ENCODE assay signal across 26 cellular contexts in genomic region chr5:34013547-34013946, GRCh38. TPM values are rescaled to one million over a fixed set of nuclear protein-coding genes. Genes with fewer than 3 reads are reported as not detected.
"Had no signal": no experiment of that assay in that cellular context is flagged by ENCODE, and none has a peak within 500 bp of the region (broad histone marks: within the 10 kb centered on the region; RNA-seq: fewer than 3 reads in every experiment).

No MANE protein-coding gene starts in this region.

- H3K4me3 ChIP-seq: adrenal gland, body of pancreas, cardiac muscle cell, colonic mucosa had no signal

- DNase-seq: activated CD4-positive, alpha-beta T cell treated with anti-CD3 and anti-CD28 coated beads for 36 hours; activated CD4-positive, alpha-beta T cell treated with anti-CD3 and anti-CD28 coated beads, Interleukin-2, amount 10 ng/mL, durations not matched to agents 7 days and 5 days; activated CD4-positive, alpha-beta T cell treated with anti-CD3 and anti-CD28 coated beads, Interleukin-2, amount 50 U/mL, for 48 hours; activated CD4-positive, CD25-positive, alpha-beta regulatory T cell; activated CD4-positive, CD25-positive, alpha-beta regulatory T cell treated with anti-CD3 and anti-CD28 coated beads, Interleukin-2, amount 50 U/mL, for 72 hours; activated CD8-positive, alpha-beta memory T cell treated with anti-CD3 and anti-CD28 coated beads for 24 hours; activated CD8-positive, alpha-beta T cell treated with anti-CD3 and anti-CD28 coated beads for 36 hours; activated effector memory CD4-positive, alpha-beta T cell treated with Interleukin-2 at 50 U/mL for 16 hours; activated gamma-delta T cell treated with Interleukin-2 at 50 U/mL for 16 hours; activated naive CD4-positive, alpha-beta T cell treated with Interleukin-2 at 50 U/mL for 16 hours; activated naive CD8-positive, alpha-beta T cell treated with anti-CD3 and anti-CD28 coated beads for 36 hours; activated naive CD8-positive, alpha-beta T cell treated with anti-CD3 and anti-CD28 coated beads, Interleukin-2, amount 50 U/mL, for 24 hours; activated T-cell treated with anti-CD3 and anti-CD28 coated beads, Interleukin-2, amount 50 U/mL, for 4 hours; central memory CD4-positive, alpha-beta T cell; cerebellar nuclear complex; colonic mucosa; effector CD8-positive, alpha-beta T cell; foreskin fibroblast; T-helper 2 cell had no signal

- ATAC-seq: activated CD4-positive, alpha-beta T cell treated with anti-CD3 and anti-CD28 coated beads for 36 hours; activated CD8-positive, alpha-beta T cell treated with anti-CD3 and anti-CD28 coated beads for 36 hours; activated naive CD8-positive, alpha-beta T cell treated with anti-CD3 and anti-CD28 coated beads, Interleukin-2, amount 50 U/mL, for 24 hours; activated T-cell treated with anti-CD3 and anti-CD28 coated beads, Interleukin-2, amount 50 U/mL, for 4 hours; activated T-helper 17 cell treated with anti-CD3 and anti-CD28 coated beads, Interleukin-2, amount 50 U/mL, for 72 hours; body of pancreas had no signal

RNA-seq across cellular contexts. Expression of gene SLC45A2, which starts 29.1 kb away (rescaled TPM):
- total RNA-seq: activated CD4-positive, alpha-beta T cell treated with anti-CD3 and anti-CD28 coated beads for 36 hours; activated CD8-positive, alpha-beta T cell treated with anti-CD3 and anti-CD28 coated beads for 36 hours; activated naive CD8-positive, alpha-beta T cell treated with anti-CD3 and anti-CD28 coated beads for 36 hours; activated T-cell treated with anti-CD3 and anti-CD28 coated beads, Interleukin-2, amount 50 U/mL, for 4 hours; activated T-helper 17 cell treated with anti-CD3 and anti-CD28 coated beads, Interleukin-2, amount 50 U/mL, for 72 hours; adrenal gland; body of pancreas; cardiac muscle cell; endothelial cell of umbilical vein; T-helper 1 cell treated with Interleukin-12 subunit alpha and Interleukin-12 subunit beta and Interleukin-4 antibody, amounts not matched to agents 30 ng/mL and 1 ng/mL, for 36 hours had no signal
- polyA plus RNA-seq: aorta, endothelial cell of umbilical vein had no signal
